Comparison of ENCODE assay signal across 13 cellular contexts in the genomic region with DNA sequence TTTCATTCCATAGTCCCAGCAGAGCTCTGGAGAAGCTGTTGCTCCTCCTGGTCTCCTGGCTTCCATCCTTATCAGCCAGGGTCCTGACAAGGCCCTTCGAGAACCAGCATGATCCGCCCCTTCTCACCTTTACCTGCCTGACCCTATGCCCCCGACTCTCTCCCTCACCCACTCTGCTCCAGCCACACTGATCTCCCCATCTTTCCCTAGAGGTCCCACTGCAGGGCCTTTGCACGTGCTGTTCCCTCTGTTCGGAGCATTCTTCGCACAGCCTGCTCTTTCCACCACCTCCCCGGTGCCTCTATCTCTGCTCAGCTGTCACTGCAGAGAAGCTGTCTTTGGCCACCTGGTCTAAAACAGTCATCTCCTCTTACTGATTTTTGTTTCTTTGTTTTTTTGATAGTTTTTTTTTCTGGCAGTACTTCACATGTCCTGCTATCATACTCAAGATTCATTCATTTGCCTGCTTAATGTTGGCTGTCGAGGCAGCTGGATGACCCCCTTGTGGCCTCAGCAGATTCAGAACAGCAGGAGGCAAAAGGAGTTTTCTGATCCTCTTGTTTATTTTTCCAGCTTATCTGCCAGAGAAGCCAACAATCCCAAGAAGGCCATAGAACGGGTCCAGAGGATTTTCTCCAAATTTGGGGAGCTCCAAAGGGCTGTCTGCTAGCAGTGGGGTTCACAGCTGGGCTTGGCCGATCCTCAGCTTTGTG. TPM values are rescaled to one million over a fixed set of nuclear protein-coding genes. Genes with fewer than 3 reads are reported as not detected.
DNase-seq lines count a peak whose midpoint lies in the region; ATAC-seq and TF ChIP-seq lines count a peak whose summit lies in the region.
"Had no signal": no experiment of that assay in that cellular context is flagged by ENCODE, and none has a peak within 500 bp of the region (broad histone marks: within the 10 kb centered on the region; RNA-seq: fewer than 3 reads in every experiment).

No MANE protein-coding gene starts in this region.

- intact Hi-C loops in activated T-helper 1 cell treated with anti-CD3 and anti-CD28 coated beads, Interleukin-12 subunit alpha, Interleukin-12 subunit beta, Interleukin-2, Interleukin-4 antibody, amounts not matched to agents 30 ng/mL and 10 ng/mL and 1 ng/mL, durations not matched to agents 14 hours and 24 hours and 36 hours (cut with micrococcal nuclease), result loop anchor here (2.0 to 5.0 kb wide), 2 partner anchors 27 to 38 kb away; no protein-coding TSS in a partner anchor
- intact Hi-C loops in left cardiac atrium (cut with DNase I) (no loop called here), sciatic nerve (cut with DNase I) (no loop called here), dorsolateral prefrontal cortex (cut with DNase I) (no loop called here)

- no peaks in the 10 kb centered on the region for H3K9me3 ChIP-seq in HUES6 (ENCODE audit: control insufficient read depth, insufficient read depth, low read depth, low read length)
- H3K9me3 ChIP-seq: Caco-2 had no signal

- peaks cover 36% of the 10 kb centered on the region for H3K27me3 Mint-ChIP-seq in activated T-helper 1 cell treated with anti-CD3 and anti-CD28 coated beads, Interleukin-12 subunit alpha, Interleukin-12 subunit beta, Interleukin-2, Interleukin-4 antibody, amounts not matched to agents 30 ng/mL and 10 ng/mL and 1 ng/mL, durations not matched to agents 14 hours and 24 hours and 36 hours (ENCODE audit: insufficient read depth)

- peak overlapping the region; percentile 52 for H3K4me3 Mint-ChIP-seq in activated T-helper 1 cell treated with anti-CD3 and anti-CD28 coated beads, Interleukin-12 subunit alpha, Interleukin-12 subunit beta, Interleukin-2, Interleukin-4 antibody, amounts not matched to agents 30 ng/mL and 10 ng/mL and 1 ng/mL, durations not matched to agents 14 hours and 24 hours and 36 hours
- H3K4me3 Mint-ChIP-seq: stimulated activated naive B cell treated with anti-CD40 and anti-IgM and Interleukin-4, amounts not matched to agents 10 μg/mL and 1 μg/mL and 100 μg/mL, for 72 hours had no signal

- no peak for ATAC-seq in left cardiac atrium
- peak; percentile 70 for ATAC-seq in sciatic nerve
- ATAC-seq in GM21515 (IDR thresholded peaks at IDR 0.05; ENCODE audit: unreplicated experiment), result no peak
- ATAC-seq in GM21576 (IDR thresholded peaks at IDR 0.05; ENCODE audit: unreplicated experiment), result no peak
- ATAC-seq: stimulated activated naive B cell treated with anti-CD40 and anti-IgM and Interleukin-4, amounts not matched to agents 10 μg/mL and 1 μg/mL and 100 μg/mL, for 72 hours had no signal

- H3K9me3 Mint-ChIP-seq in activated T-helper 1 cell treated with anti-CD3 and anti-CD28 coated beads, Interleukin-12 subunit alpha, Interleukin-12 subunit beta, Interleukin-2, Interleukin-4 antibody, amounts not matched to agents 30 ng/mL and 10 ng/mL and 1 ng/mL, durations not matched to agents 14 hours and 24 hours and 36 hours, result no peaks in the 10 kb centered on the region
- H3K9me3 Mint-ChIP-seq: stimulated activated naive B cell treated with anti-CD40 and anti-IgM and Interleukin-4, amounts not matched to agents 10 μg/mL and 1 μg/mL and 100 μg/mL, for 72 hours had no signal

- TF ChIP-seq CTCF in dorsolateral prefrontal cortex (IDR thresholded peaks at IDR 0.05 in 54 of 56, conservative IDR thresholded peaks at IDR 0.05 in 2 of 56; ENCODE audit: low read depth in 1 of 56, partially characterized antibody in 56 of 56), result no peak

- peak overlapping the region; percentile 67 for H3K27ac Mint-ChIP-seq in activated T-helper 1 cell treated with anti-CD3 and anti-CD28 coated beads, Interleukin-12 subunit alpha, Interleukin-12 subunit beta, Interleukin-2, Interleukin-4 antibody, amounts not matched to agents 30 ng/mL and 10 ng/mL and 1 ng/mL, durations not matched to agents 14 hours and 24 hours and 36 hours
- H3K27ac Mint-ChIP-seq: stimulated activated naive B cell treated with anti-CD40 and anti-IgM and Interleukin-4, amounts not matched to agents 10 μg/mL and 1 μg/mL and 100 μg/mL, for 72 hours had no signal

- peaks cover 53% of the 10 kb centered on the region for H3K4me1 Mint-ChIP-seq in activated T-helper 1 cell treated with anti-CD3 and anti-CD28 coated beads, Interleukin-12 subunit alpha, Interleukin-12 subunit beta, Interleukin-2, Interleukin-4 antibody, amounts not matched to agents 30 ng/mL and 10 ng/mL and 1 ng/mL, durations not matched to agents 14 hours and 24 hours and 36 hours (ENCODE audit: low read depth)

- no peak overlapping the region for H3K9ac ChIP-seq in HUES6 (ENCODE audit: low read length)
- H3K9ac ChIP-seq: KMS-11 had no signal

- H3K36me3 ChIP-seq in HUES6 (ENCODE audit: control insufficient read depth, insufficient read depth, low read length), result no peaks in the 10 kb centered on the region

- peak overlapping the region; percentile 55; the same call in 1 of the 2 replicates for H3K4me3 ChIP-seq in HUES6 (ENCODE audit: low read depth, low read length)
- no peak overlapping the region for H3K4me3 ChIP-seq in dorsolateral prefrontal cortex

- peaks cover 10% of the 10 kb centered on the region for H3K36me3 Mint-ChIP-seq in activated T-helper 1 cell treated with anti-CD3 and anti-CD28 coated beads, Interleukin-12 subunit alpha, Interleukin-12 subunit beta, Interleukin-2, Interleukin-4 antibody, amounts not matched to agents 30 ng/mL and 10 ng/mL and 1 ng/mL, durations not matched to agents 14 hours and 24 hours and 36 hours (ENCODE audit: low read depth)
- H3K36me3 Mint-ChIP-seq: stimulated activated naive B cell treated with anti-CD40 and anti-IgM and Interleukin-4, amounts not matched to agents 10 μg/mL and 1 μg/mL and 100 μg/mL, for 72 hours had no signal

- DNase-seq in activated T-helper 1 cell treated with anti-CD3 and anti-CD28 coated beads, Interleukin-12 subunit alpha, Interleukin-12 subunit beta, Interleukin-2, Interleukin-4 antibody, amounts not matched to agents 30 ng/mL and 10 ng/mL and 1 ng/mL, durations not matched to agents 14 hours and 24 hours and 36 hours (ENCODE audit: low spot score), result no peak
- DNase-seq in left cardiac atrium (peak; percentile 48), sciatic nerve (ENCODE audit: low spot score) (peak; percentile 57), dorsolateral prefrontal cortex (no peak)
- DNase-seq: central memory CD4-positive, alpha-beta T cell; HCEC 1CT; NCI-H2029 treated with DMSO at 0.1 percent for 48 hours; stimulated activated naive B cell treated with anti-CD40 and anti-IgM and Interleukin-4, amounts not matched to agents 10 μg/mL and 1 μg/mL and 100 μg/mL, for 72 hours had no signal

- H3K27me3 ChIP-seq in HUES6 (ENCODE audit: control insufficient read depth, insufficient read depth, low read length) (no peaks in the 10 kb centered on the region), dorsolateral prefrontal cortex (peaks cover 0 to 37% (median 9%) of the 10 kb centered on the region in 45 donors)

- H3K27ac ChIP-seq in HUES6 (ENCODE audit: low read depth, low read length) (no peak overlapping the region), dorsolateral prefrontal cortex (peak overlapping the region in 1 of 59 donors; percentile 22)
- H3K27ac ChIP-seq: KMS-11 had no signal

- peaks cover 35% of the 10 kb centered on the region for H3K4me1 ChIP-seq in HUES6 (ENCODE audit: control insufficient read depth, insufficient read depth, low read length)

RNA-seq across cellular contexts. Expression of a gene that starts 1.6 kb away (rescaled TPM):
- 40.6 and 43.6 TPM in 2 replicates for total RNA-seq in activated T-helper 1 cell treated with anti-CD3 and anti-CD28 coated beads, Interleukin-12 subunit alpha, Interleukin-12 subunit beta, Interleukin-2, Interleukin-4 antibody, amounts not matched to agents 30 ng/mL and 10 ng/mL and 1 ng/mL, durations not matched to agents 14 hours and 24 hours and 36 hours
- total RNA-seq in left cardiac atrium (100 to 1,000 TPM in 1 of 2 donors, 10 to 100 TPM in 1; 45.2 to 124 TPM), sciatic nerve (89.7 TPM), dorsolateral prefrontal cortex (10 to 100 TPM in 2 of 120 experiments, 1 to 10 TPM in 113, under 1 TPM in 5; 0.66 to 21.1 (median 2.7) TPM)

Comparison
In these comparisons a context has a peak if more than half of its experiments do, and no peak if none do; other contexts are left out.
1. DNase-seq: peak in left cardiac atrium (single experiment) and sciatic nerve (single experiment); none in activated T-helper 1 cell treated with anti-CD3 and anti-CD28 coated beads, Interleukin-12 subunit alpha, Interleukin-12 subunit beta, Interleukin-2, Interleukin-4 antibody, amounts not matched to agents 30 ng/mL and 10 ng/mL and 1 ng/mL, durations not matched to agents 14 hours and 24 hours and 36 hours (single experiment) and dorsolateral prefrontal cortex (0 of 10).